In the genomic region with DNA sequence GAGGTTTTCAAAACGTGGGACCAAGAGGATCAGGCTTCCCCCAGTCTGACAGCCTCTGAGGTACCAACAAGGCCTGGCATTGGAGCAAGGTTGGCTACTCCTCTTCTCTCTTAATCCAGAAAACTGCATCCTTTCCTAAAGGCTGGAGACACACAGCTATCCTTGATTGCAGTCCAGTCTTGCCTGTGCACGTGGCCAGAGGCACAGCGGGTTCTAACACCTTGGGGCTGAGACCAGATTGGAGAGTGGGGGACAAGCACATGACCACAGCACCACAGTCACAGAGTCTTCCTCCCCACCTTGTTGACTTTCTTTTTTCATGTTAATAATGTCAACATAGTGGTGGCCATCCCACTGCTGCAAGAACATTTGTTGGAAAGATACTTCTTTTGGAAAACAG, we compare ENCODE assay signal across 15 cellular contexts. TPM values are rescaled to one million over a fixed set of nuclear protein-coding genes. Genes with fewer than 3 reads are reported as not detected.
DNase-seq lines count a peak whose midpoint lies in the region; ATAC-seq and TF ChIP-seq lines count a peak whose summit lies in the region.
"Had no signal": no experiment of that assay in that cellular context is flagged by ENCODE, and none has a peak within 500 bp of the region (broad histone marks: within the 10 kb centered on the region; RNA-seq: fewer than 3 reads in every experiment).

No MANE protein-coding gene starts in this region.

- WGBS in heart right ventricle, 2 donors = 40 to 54% methylated on average over 3 of the region's 3 CpGs

- no peak for DNase-seq in left ventricle myocardium superior
- no peak for DNase-seq in heart right ventricle
- no peak for DNase-seq in dorsolateral prefrontal cortex
- DNase-seq in stimulated activated naive CD4-positive, alpha-beta T cell treated with Interleukin-2 at 50 U/mL for 16 hours (lab: John Stamatoyannopoulos, UW) = no peak
- no peak for DNase-seq in SIG-M5 (lab: John Stamatoyannopoulos, UW)
- DNase-seq: 8988T; CD4-positive, CD25-positive, alpha-beta regulatory T cell; DMS53; GM23248; H9 had no signal

- H3K36me3 ChIP-seq in heart right ventricle = no peaks in the 10 kb centered on the region
- H3K36me3 ChIP-seq: BLaER1 treated with 17β-estradiol and CSF1 and Interleukin-3, amounts not matched to agents 10 nM and 100 nM had no signal

- no peak overlapping the region for H3K4me3 Mint-ChIP-seq in nephron
- H3K4me3 Mint-ChIP-seq: CD4-positive, CD25-positive, alpha-beta regulatory T cell; H9 had no signal

- intact Hi-C loops in left ventricle myocardium superior (cut with micrococcal nuclease) = no loop called here
- intact Hi-C loops in heart right ventricle (cut with DNase I) = no loop called here
- intact Hi-C loops in dorsolateral prefrontal cortex (cut with DNase I) = loop anchor here in 1 of 2 donors (5.0 kb wide), 1 partner anchor 46 kb away; the partner anchor contains the start of gene GNAO1

- H3K27ac Mint-ChIP-seq in nephron = peak overlapping the region in 2 of 3 experiments; percentile 41 to 76
- H3K27ac Mint-ChIP-seq: CD4-positive, CD25-positive, alpha-beta regulatory T cell had no signal

- no peaks in the 10 kb centered on the region for H3K36me3 Mint-ChIP-seq in nephron (ENCODE audit: low read depth)
- H3K36me3 Mint-ChIP-seq: CD4-positive, CD25-positive, alpha-beta regulatory T cell had no signal

- peaks cover 24% of the 10 kb centered on the region for H3K4me1 Mint-ChIP-seq in nephron
- H3K4me1 Mint-ChIP-seq: CD4-positive, CD25-positive, alpha-beta regulatory T cell had no signal

- H3K27me3 ChIP-seq in heart right ventricle (no peaks in the 10 kb centered on the region), dorsolateral prefrontal cortex (no peaks in the 10 kb centered on the region)
- H3K27me3 ChIP-seq: BLaER1 treated with 17β-estradiol and CSF1 and Interleukin-3, amounts not matched to agents 10 nM and 100 nM had no signal

- no peaks in the 10 kb centered on the region for H3K27me3 Mint-ChIP-seq in nephron (ENCODE audit: low read depth)

- no peak overlapping the region for H3K4me3 ChIP-seq in heart right ventricle
- peak overlapping the region in 5 of 59 donors; percentile 4 to 43 (median 17) for H3K4me3 ChIP-seq in dorsolateral prefrontal cortex
- H3K4me3 ChIP-seq: BLaER1 treated with 17β-estradiol and CSF1 and Interleukin-3, amounts not matched to agents 10 nM and 100 nM; GM23248 had no signal

- TF ChIP-seq CTCF in heart right ventricle (IDR thresholded peaks at IDR 0.05) = no peak
- TF ChIP-seq CTCF in dorsolateral prefrontal cortex (IDR thresholded peaks at IDR 0.05 in 54 of 56, conservative IDR thresholded peaks at IDR 0.05 in 2 of 56; ENCODE audit: low read depth in 1 of 56, partially characterized antibody in 56 of 56) = no peak
- no peak for TF ChIP-seq CTCF in nephron (IDR thresholded peaks at IDR 0.05; ENCODE audit: unreplicated experiment in 3 of 3)

- no peaks in the 10 kb centered on the region for H3K9me3 ChIP-seq in heart right ventricle
- H3K9me3 ChIP-seq: BLaER1 treated with 17β-estradiol and CSF1 and Interleukin-3, amounts not matched to agents 10 nM and 100 nM had no signal

- H3K27ac ChIP-seq in heart right ventricle (peak overlapping the region in 5 of 10 donors; percentile 22 to 47 (median 43)), dorsolateral prefrontal cortex (peak overlapping the region; percentile 38 to 100 (median 90))
- H3K27ac ChIP-seq: BLaER1 treated with 17β-estradiol and CSF1 and Interleukin-3, amounts not matched to agents 10 nM and 100 nM; GM23248 had no signal

- ATAC-seq in left ventricle myocardium superior (peak; percentile 14), heart right ventricle (no peak), HG03342 (IDR thresholded peaks at IDR 0.05; ENCODE audit: unreplicated experiment) (no peak), HG03378 (IDR thresholded peaks at IDR 0.05; ENCODE audit: unreplicated experiment) (no peak)
- ATAC-seq: HepG2 had no signal

- no peaks in the 10 kb centered on the region for H3K9me3 Mint-ChIP-seq in nephron
- H3K9me3 Mint-ChIP-seq: CD4-positive, CD25-positive, alpha-beta regulatory T cell; H9 had no signal

- H3K4me1 ChIP-seq in heart right ventricle = peaks cover 0 to 16% (median 0%) of the 10 kb centered on the region in 9 donors
- H3K4me1 ChIP-seq: BLaER1 treated with 17β-estradiol and CSF1 and Interleukin-3, amounts not matched to agents 10 nM and 100 nM had no signal

RNA-seq across cellular contexts. Expression of gene GNAO1, which starts 46.9 kb away (rescaled TPM):
- total RNA-seq in left ventricle myocardium superior (23.6 TPM), heart right ventricle (10 to 100 TPM in 9 of 10 donors, 1 to 10 TPM in 1; 6.4 to 36.7 (median 14.4) TPM), dorsolateral prefrontal cortex (100 to 1,000 TPM; 319 to 543 (median 428) TPM)
- 10 to 100 TPM in 1 of 2 donors, 1 to 10 TPM in 1; 1.4 to 11.9 TPM for polyA plus RNA-seq in heart right ventricle
- total RNA-seq: HepG2 had no signal
- polyA plus RNA-seq: CD4-positive, CD25-positive, alpha-beta regulatory T cell; HepG2 had no signal

Comparison
In these comparisons a context has a peak if more than half of its experiments do, and no peak if none do; other contexts are left out.
1. RNA of gene GNAO1, which starts 46.9 kb away (total RNA-seq): 319 to 543 TPM in dorsolateral prefrontal cortex; 23.6 TPM in left ventricle myocardium superior (single experiment) and 6.4 to 36.7 TPM in heart right ventricle; every median in the first group is over 4 times any median in the second.